Comparison of ENCODE assay signal across 8 cellular contexts in genomic region chr13:31200636-31200970, GRCh38. TPM values are rescaled to one million over a fixed set of nuclear protein-coding genes. Genes with fewer than 3 reads are reported as not detected.
DNase-seq lines count a peak whose midpoint lies in the region; ATAC-seq, FAIRE-seq and TF ChIP-seq lines count a peak whose summit lies in the region.

No MANE protein-coding gene starts in this region.

- H3K9me3 ChIP-seq in A549 (no peaks in the 10 kb centered on the region), iPS-20b (ENCODE audit: insufficient read depth, low read depth, low read length) (no peaks in the 10 kb centered on the region)

- H3K36me3 ChIP-seq in iPS-20b (ENCODE audit: insufficient read depth, low read depth, low read length), result no peaks in the 10 kb centered on the region

- under 1% methylated on average over 15 of the region's 34 CpGs for WGBS in A549 (ENCODE audit: missing lambda C conversion rate)

- POLR2A ChIA-PET in A549 (lab: Yijun Ruan, JAX) (interaction anchor here (1.0 kb wide), 1 partner anchor 26 kb away, joined by 3 read pairs; no protein-coding TSS in a partner anchor), RWPE1 (lab: Yijun Ruan, JAX; ENCODE audit: low non-redundant PET) (interaction anchor here (0.6 kb wide), 1 partner anchor 14 kb away, joined by 8 read pairs; no protein-coding TSS in a partner anchor)

- no peak for TF ChIP-seq CTCF in A549 (IDR thresholded peaks at IDR 0.05)
- no peak for TF ChIP-seq CTCF in RWPE1 (conservative IDR thresholded peaks at IDR 0.05; ENCODE audit: low read depth)

- TF ChIP-seq EP300 in A549 (IDR thresholded peaks at IDR 0.05), result no peak

- no peak for TF ChIP-seq POLR2A in A549 (IDR thresholded peaks at IDR 0.05; ENCODE audit: low read length)

- CTCF ChIA-PET in A549 (lab: Yijun Ruan, JAX) (interaction anchor here (0.7 to 2.8 kb wide), 8 partner anchors 9 to 535 kb away, joined by 3 to 20 read pairs (median 4); no protein-coding TSS in a partner anchor), RWPE1 (lab: Yijun Ruan, JAX) (interaction anchor here (0.6 kb wide), 4 partner anchors 12 to 460 kb away, joined by 3 to 5 read pairs (median 3); no protein-coding TSS in a partner anchor)

- H3K9ac ChIP-seq in iPS-20b (ENCODE audit: low read depth, low read length), result peak overlapping the region; percentile 62; the same call in 1 of the 2 replicates

- H3K4me1 ChIP-seq in A549, result peaks cover 17% of the 10 kb centered on the region
- H3K4me1 ChIP-seq in iPS-20b (ENCODE audit: insufficient read depth, low read length), result peaks cover 6% of the 10 kb centered on the region; the same call in 1 of the 2 replicates

- H3K4me3 ChIP-seq in A549 (peak overlapping the region; percentile 71), iPS-20b (ENCODE audit: low read length) (peak overlapping the region; percentile 76)

- H3K27ac ChIP-seq in A549, result peak overlapping the region; percentile 96 to 100
- H3K27ac ChIP-seq in RWPE1, result peak overlapping the region; percentile 96
- H3K27ac ChIP-seq in iPS-20b (ENCODE audit: low read length), result no peak overlapping the region

- H3K27me3 ChIP-seq in iPS-20b (ENCODE audit: insufficient read depth, low read length), result peaks cover 14% of the 10 kb centered on the region; the same call in 1 of the 2 replicates

- DNase-seq in A549 (ENCODE audit: low read depth in 1 of 2, low spot score in 1 of 2) (peak; percentile 36 to 50), RWPE1 (ENCODE audit: low spot score) (peak; percentile 25), astrocyte of the hippocampus (ENCODE audit: low read depth, low spot score) (peak; percentile 73)
- peak; percentile 16 to 18 for DNase-seq in stimulated activated CD4-positive, alpha-beta T cell treated with anti-CD3 and anti-CD28 coated beads, Interleukin-15, amount 100 ng/mL, for 1 hour (ENCODE audit: low read depth in 1 of 2, low spot score in 1 of 2)

- peak overlapping the region; percentile 91 for H3K4me2 ChIP-seq in A549

- ATAC-seq in A549, result peak; percentile 63 to 64
- peak; percentile 4 for ATAC-seq in GM18870 (IDR thresholded peaks at IDR 0.05; ENCODE audit: unreplicated experiment)
- ATAC-seq in HG03108 (IDR thresholded peaks at IDR 0.05; ENCODE audit: unreplicated experiment), result peak; percentile 13
- ATAC-seq in GM18519 (IDR thresholded peaks at IDR 0.05; ENCODE audit: low FRiP score, unreplicated experiment), result no peak

- FAIRE-seq in A549 (lab: Jason Lieb, UNC), result no peak

- TF ChIP-seq RAD21 in A549 (conservative IDR thresholded peaks at IDR 0.05 in 1 of 2, IDR thresholded peaks at IDR 0.05 in 1 of 2), result no peak

TF ChIP-seq in A549, 52 proteins besides CTCF, POLR2A, EP300 and RAD21:
- TF ChIP-seq MYC (IDR thresholded peaks at IDR 0.05; ENCODE audit: borderline replicate concordance, low read length) (0 out of 2 replicates have a peak, but pooled peaks have one; percentile 9), USF2 (IDR thresholded peaks at IDR 0.05) (no peak)
TF ChIP-seq in A549: peak in this region for 1.

RNA-seq across cellular contexts. Expression of gene B3GLCT, which starts 0.8 kb away (rescaled TPM):
- polyA plus RNA-seq in A549 (2011; rRNA removed) (4.5 and 5.5 TPM in 2 replicates), A549 (2017; fragmentation: RNase III; extraction: RNeasy Plus Mini Kit Qiagen cat#74134 plus additional on column Dnase treatment) (5.8 to 6.6 TPM (median 6.4 TPM) in 3 replicates)
- polyA plus RNA-seq in A549 (2012; cell fraction: cytosol; rRNA removed), result 1.5 and 2.0 TPM in 2 replicates
- 1.0 and 1.8 TPM in 2 replicates for polyA plus RNA-seq in A549 (2012; cell fraction: nucleus; rRNA removed)
- polyA minus RNA-seq in A549 (2011; rRNA and poly(A)+ RNA removed), result 4.5 and 4.7 TPM in 2 replicates

RNA-seq across cellular contexts. Expression of gene HSPH1, which starts 38.9 kb away (rescaled TPM):
- 98.9 and 141 TPM in 2 replicates for polyA plus RNA-seq in A549 (2011; rRNA removed)
- 30.7 and 32.6 TPM in 2 replicates for polyA plus RNA-seq in A549 (2012; cell fraction: cytosol; rRNA removed)
- polyA plus RNA-seq in A549 (2012; cell fraction: nucleus; rRNA removed), result 34.7 and 34.9 TPM in 2 replicates
- polyA plus RNA-seq in A549 (2017; fragmentation: RNase III; extraction: RNeasy Plus Mini Kit Qiagen cat#74134 plus additional on column Dnase treatment), result 92.3 to 110 TPM (median 107 TPM) in 3 replicates
- polyA minus RNA-seq in A549 (2011; rRNA and poly(A)+ RNA removed), result 18.6 and 19.2 TPM in 2 replicates

Comparison
In these comparisons a context has a peak if more than half of its experiments do, and no peak if none do; other contexts are left out.
1. DNase-seq: peak in every context shown above with its lines; median percentile 73 in astrocyte of the hippocampus; 43 in A549; 25 in RWPE1; 17 in stimulated activated CD4-positive, alpha-beta T cell treated with anti-CD3 and anti-CD28 coated beads, Interleukin-15, amount 100 ng/mL, for 1 hour.